Comparison of ENCODE assay signal across 12 cellular contexts in the genomic region with DNA sequence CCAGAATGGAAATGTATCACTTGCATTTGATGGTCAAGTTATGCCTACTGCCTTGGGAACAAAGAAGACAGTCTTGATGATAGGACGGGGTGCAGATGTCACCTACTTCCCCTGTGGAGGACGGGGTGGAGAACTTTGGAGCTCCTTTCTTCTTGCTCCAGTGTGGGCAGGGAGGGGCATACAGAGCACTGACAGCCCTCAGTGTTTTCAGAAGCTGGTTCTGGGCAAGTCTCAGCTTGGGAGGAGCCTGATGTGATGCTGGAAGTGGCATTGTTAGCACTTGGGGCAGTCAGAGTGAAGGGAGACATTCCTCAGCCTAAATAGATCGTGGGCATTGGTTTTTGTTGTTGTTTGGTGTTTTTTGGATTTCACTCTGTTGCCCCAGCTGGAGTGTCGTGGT. TPM values are rescaled to one million over a fixed set of nuclear protein-coding genes. Genes with fewer than 3 reads are reported as not detected.
DNase-seq lines count a peak whose midpoint lies in the region; ATAC-seq and TF ChIP-seq lines count a peak whose summit lies in the region.
"Had no signal": no experiment of that assay in that cellular context is flagged by ENCODE, and none has a peak within 500 bp of the region (broad histone marks: within the 10 kb centered on the region; RNA-seq: fewer than 3 reads in every experiment).

No MANE protein-coding gene starts in this region.

- H3K36me3 ChIP-seq in Panc1 (ENCODE audit: control insufficient read depth, insufficient read depth, low read length) (no peaks in the 10 kb centered on the region), H7 (replicated peaks; ENCODE audit: control insufficient read depth, insufficient read depth, low read length) (no peaks in the 10 kb centered on the region; the same call in none of the 2 replicates)
- H3K36me3 ChIP-seq: BLaER1 treated with 17β-estradiol and CSF1 and Interleukin-3, amounts not matched to agents 10 nM and 100 nM had no signal

- peak overlapping the region; percentile 95 for H3K27ac Mint-ChIP-seq in osteocyte (ENCODE audit: unreplicated experiment)

- POLR2A ChIA-PET in Panc1 (lab: Charles Lee) = no interaction called here

- intact Hi-C loops in Panc1 (cut with micrococcal nuclease; ENCODE audit: unreplicated experiment) = loop anchor here (5.0 kb wide), 1 partner anchor 59 kb away; a partner anchor contains a TSS
- intact Hi-C loops in sciatic nerve (cut with DNase I) = no loop called here

- H3K9me3 Mint-ChIP-seq in osteocyte (ENCODE audit: unreplicated experiment) = no peaks in the 10 kb centered on the region

- no peak overlapping the region for H3K4me3 ChIP-seq in Panc1 (ENCODE audit: low read depth in 2 of 2, low read length in 2 of 2)
- H3K4me3 ChIP-seq in H7 (ENCODE audit: insufficient read depth, low read depth, low read length) = no peak overlapping the region
- H3K4me3 ChIP-seq: BLaER1 treated with 17β-estradiol and CSF1 and Interleukin-3, amounts not matched to agents 10 nM and 100 nM had no signal

- CTCF ChIA-PET in Panc1 (lab: Charles Lee) = no interaction called here

- peaks cover 32% of the 10 kb centered on the region for H3K36me3 Mint-ChIP-seq in osteocyte (ENCODE audit: unreplicated experiment)

- ATAC-seq in Panc1 (no peak), sciatic nerve (no peak)

- in situ Hi-C loops in Panc1 (cut with HindIII; ENCODE audit: low pct_unique_long_range_greater_than_20kb, low sequenced_read_pairs) = no loop called here

- BruUV-seq in Panc1 (replicated peaks; lab: Mats Ljungman, UMichigan) = no TSS peak

- TF ChIP-seq CTCF in 22Rv1 (IDR thresholded peaks at IDR 0.05) = no peak
- TF ChIP-seq CTCF in Panc1 (IDR thresholded peaks at IDR 0.05) = no peak
- TF ChIP-seq CTCF in osteocyte (IDR thresholded peaks at IDR 0.05) = no peak

- no peaks in the 10 kb centered on the region for H3K9me3 ChIP-seq in Panc1 (ENCODE audit: control insufficient read depth, insufficient read depth, low read depth, low read length)

- H3K4me3 Mint-ChIP-seq in osteocyte (ENCODE audit: unreplicated experiment) = peak overlapping the region; percentile 12

- no peaks in the 10 kb centered on the region for H3K27me3 Mint-ChIP-seq in osteocyte (ENCODE audit: unreplicated experiment)

- H3K27ac ChIP-seq in 22Rv1 (0 out of 2 replicates have a peak overlapping the region, but pooled peaks have one; percentile 37), Panc1 (ENCODE audit: low read length) (peak overlapping the region; percentile 91), epithelial cell of prostate (peak overlapping the region; percentile 44)

- H3K4me1 Mint-ChIP-seq in osteocyte (ENCODE audit: unreplicated experiment) = peaks cover 68% of the 10 kb centered on the region

- H3K27me3 ChIP-seq in Panc1 (ENCODE audit: control insufficient read depth, insufficient read depth, low read length) (no peaks in the 10 kb centered on the region), H7 (ENCODE audit: control insufficient read depth, insufficient read depth, low read length) (no peaks in the 10 kb centered on the region)

- DNase-seq in Panc1 (ENCODE audit: low read depth, low spot score) (no peak), epithelial cell of prostate (ENCODE audit: low read depth, low spot score) (no peak), osteocyte (ENCODE audit: extremely low spot score, unreplicated experiment) (no peak), D341Med (ENCODE audit: low spot score) (no peak), AML-193 (lab: John Stamatoyannopoulos, UW) (no peak), H7 (no peak), sciatic nerve (ENCODE audit: low spot score) (no peak)
- DNase-seq: activated CD4-positive, alpha-beta T cell treated with anti-CD3 and anti-CD28 coated beads for 4 hours; NCI-H1436 treated with DMSO at 0.1 percent for 48 hours; stimulated activated CD4-positive, alpha-beta T cell treated with anti-CD3 and anti-CD28 coated beads, Interleukin-1b, Interleukin-23, amount 100 ng/mL, for 48 hours had no signal

- H3K4me1 ChIP-seq in Panc1 (ENCODE audit: control insufficient read depth, insufficient read depth, low read length) = peaks cover 87% of the 10 kb centered on the region

RNA-seq across cellular contexts. Expression of a gene that starts 59.7 kb away (rescaled TPM):
- total RNA-seq in Panc1 (2021; ENCODE audit: unreplicated experiment) (70.0 TPM), osteocyte (94.5 and 95.4 TPM in 2 replicates), sciatic nerve (22.5 TPM)
- 38.7 TPM for polyA plus RNA-seq in Panc1 (2012; ENCODE audit: insufficient read length)
- total RNA-seq in H7 (2014; rRNA removed; shearing (Covaris generic)) = 10.7 and 15.0 TPM in 2 replicates

Comparison
In these comparisons a context has a peak if more than half of its experiments do, and no peak if none do; other contexts are left out.
1. H3K27ac ChIP-seq: peak in every context shown above with its lines; median percentile 91 in Panc1; 44 in epithelial cell of prostate; 37 in 22Rv1.